Comparison of ENCODE assay signal across 11 cellular contexts in genomic region chr7:45196374-45196773, GRCh38. TPM values are rescaled to one million over a fixed set of nuclear protein-coding genes. Genes with fewer than 3 reads are reported as not detected.
DNase-seq lines count a peak whose midpoint lies in the region; ATAC-seq and TF ChIP-seq lines count a peak whose summit lies in the region.
"Had no signal": no experiment of that assay in that cellular context is flagged by ENCODE, and none has a peak within 500 bp of the region (broad histone marks: within the 10 kb centered on the region; RNA-seq: fewer than 3 reads in every experiment).

No MANE protein-coding gene starts in this region.

- H3K4me3 ChIP-seq in esophagus muscularis mucosa, result no peak overlapping the region
- H3K4me3 ChIP-seq: testis had no signal

- intact Hi-C loops in sciatic nerve (cut with DNase I) (loop anchor here (5.0 kb wide), 1 partner anchor 1316 kb away; no protein-coding TSS in a partner anchor), esophagus muscularis mucosa (cut with DNase I) (no loop called here)

- H3K36me3 ChIP-seq in esophagus muscularis mucosa, result no peaks in the 10 kb centered on the region
- H3K36me3 ChIP-seq: neutrophil had no signal

- WGBS in esophagus muscularis mucosa, result 97% methylated on average over 7 of the region's 7 CpGs

- H3K27me3 ChIP-seq in esophagus muscularis mucosa, result no peaks in the 10 kb centered on the region
- H3K27me3 ChIP-seq: testis had no signal

- H3K4me1 ChIP-seq in esophagus muscularis mucosa, result peaks cover 3 to 13% (median 9%) of the 10 kb centered on the region in 4 donors
- H3K4me1 ChIP-seq: testis had no signal

- ATAC-seq in GM18519 (IDR thresholded peaks at IDR 0.05; ENCODE audit: low FRiP score, unreplicated experiment) (peak; percentile 74), GM21529 (IDR thresholded peaks at IDR 0.05; ENCODE audit: unreplicated experiment) (peak; percentile 87), HG03521 (IDR thresholded peaks at IDR 0.05; ENCODE audit: unreplicated experiment) (peak; percentile 73), sciatic nerve (no peak)

- no peak for TF ChIP-seq EP300 in esophagus muscularis mucosa (IDR thresholded peaks at IDR 0.05)

- DNase-seq in stimulated activated CD4-positive, alpha-beta T cell treated with anti-CD3 and anti-CD28 coated beads, Interleukin-2, amount 100 ng/mL, for 24 hours, result peak; percentile 63 to 66
- DNase-seq in HT-29 (ENCODE audit: low spot score), result no peak
- no peak for DNase-seq in sciatic nerve (ENCODE audit: low spot score)
- DNase-seq in NCI-H1436 (lab: John Stamatoyannopoulos, UW), result no peak
- no peak for DNase-seq in esophagus muscularis mucosa (ENCODE audit: extremely low spot score)
- DNase-seq: testis had no signal

- H3K27ac ChIP-seq in esophagus muscularis mucosa (replicated peaks in 1 of 4), result no peak overlapping the region
- H3K27ac ChIP-seq: neutrophil, testis had no signal

- H3K9me3 ChIP-seq in esophagus muscularis mucosa, result no peaks in the 10 kb centered on the region
- H3K9me3 ChIP-seq: neutrophil, testis had no signal

- no peak for TF ChIP-seq CTCF in esophagus muscularis mucosa (IDR thresholded peaks at IDR 0.05)

- TF ChIP-seq POLR2A in esophagus muscularis mucosa (IDR thresholded peaks at IDR 0.05; ENCODE audit: low read depth), result no peak

RNA-seq across cellular contexts. Expression of gene RAMP3, which starts 38.8 kb away (rescaled TPM):
- total RNA-seq in HT-29 (2014; rRNA removed; shearing (Covaris generic)), result not detected in 2 replicates
- total RNA-seq in sciatic nerve (59.6 TPM), esophagus muscularis mucosa (100 to 1,000 TPM in 2 of 4 donors, 10 to 100 TPM in 2; 30.7 to 112 (median 77.2) TPM)
- total RNA-seq: H4 had no signal

Comparison
In these comparisons a context has a peak if more than half of its experiments do, and no peak if none do; other contexts are left out.
1. DNase-seq: peak in stimulated activated CD4-positive, alpha-beta T cell treated with anti-CD3 and anti-CD28 coated beads, Interleukin-2, amount 100 ng/mL, for 24 hours (2 of 2); none in HT-29 (single experiment), sciatic nerve (single experiment), NCI-H1436 (single experiment) and esophagus muscularis mucosa (single experiment).
2. RNA of gene RAMP3, which starts 38.8 kb away (total RNA-seq): 30.7 to 112 TPM in esophagus muscularis mucosa and 59.6 TPM in sciatic nerve (single experiment); not detected in HT-29; every median in the first group is over 10 times any median in the second.